Comparison of ENCODE assay signal across 14 cellular contexts in genomic region chr5:126938461-126938860, GRCh38.
DNase-seq lines count a peak whose midpoint lies in the region; ATAC-seq, FAIRE-seq and TF ChIP-seq lines count a peak whose summit lies in the region.
"Had no signal": no experiment of that assay in that cellular context is flagged by ENCODE, and none has a peak within 500 bp of the region (broad histone marks: within the 10 kb centered on the region; RNA-seq: fewer than 3 reads in every experiment).

No MANE protein-coding gene starts in this region.

- H3K9me3 ChIP-seq in left lung: no peaks in the 10 kb centered on the region
- H3K9me3 ChIP-seq: stomach had no signal

- ATAC-seq in left lung (peak; percentile 68), HG03039 (IDR thresholded peaks at IDR 0.05; ENCODE audit: unreplicated experiment) (no peak), GM19351 (IDR thresholded peaks at IDR 0.05; ENCODE audit: unreplicated experiment) (no peak)
- ATAC-seq: T-cell had no signal

- no peak for TF ChIP-seq CTCF in bronchial epithelial cell (IDR thresholded peaks at IDR 0.05; ENCODE audit: insufficient read depth, low read length, severe bottlenecking)
- no peak for TF ChIP-seq CTCF in left lung (IDR thresholded peaks at IDR 0.05)

- peaks cover 0 to 10% of the 10 kb centered on the region in 2 donors for H3K4me1 ChIP-seq in left lung
- H3K4me1 ChIP-seq: stomach had no signal

- H3K27ac ChIP-seq in left lung: peak overlapping the region in 1 of 2 donors; percentile 61
- H3K27ac ChIP-seq: stomach had no signal

- DNase-seq in AG08395 (ENCODE audit: low spot score) (peak; percentile 80), HS-5 (ENCODE audit: low read depth) (peak; percentile 69), bronchial epithelial cell (ENCODE audit: low read depth) (peak; percentile 86), left lung (no peak), NCI-H524 (lab: John Stamatoyannopoulos, UW) (no peak)
- no peak for DNase-seq in activated CD8-positive, alpha-beta memory T cell treated with anti-CD3 and anti-CD28 coated beads, Interleukin-2, amount 50 U/mL, for 4 hours
- DNase-seq: activated CD4-positive, alpha-beta T cell treated with anti-CD3 and anti-CD28 coated beads for 48 hours; CD4-positive, CD25-positive, alpha-beta regulatory T cell; retina; stomach; T-cell had no signal

- intact Hi-C loops in left lung (cut with DNase I): no loop called here

- FAIRE-seq in bronchial epithelial cell (lab: Jason Lieb, UNC): no peak
- FAIRE-seq: islet of Langerhans had no signal

- no peak overlapping the region for H3K4me3 ChIP-seq in bronchial epithelial cell (ENCODE audit: low read depth, low read length)
- H3K4me3 ChIP-seq in left lung: no peak overlapping the region
- H3K4me3 ChIP-seq: stomach had no signal

- no peaks in the 10 kb centered on the region for H3K27me3 ChIP-seq in bronchial epithelial cell (ENCODE audit: control insufficient read depth, insufficient read depth, low read length)
- H3K27me3 ChIP-seq in left lung: no peaks in the 10 kb centered on the region
- H3K27me3 ChIP-seq: stomach had no signal

- H3K36me3 ChIP-seq in bronchial epithelial cell (ENCODE audit: control insufficient read depth, insufficient read depth, low read length) (no peaks in the 10 kb centered on the region), left lung (no peaks in the 10 kb centered on the region)
- H3K36me3 ChIP-seq: stomach had no signal

Comparison
In these comparisons a context has a peak if more than half of its experiments do, and no peak if none do; other contexts are left out.
1. DNase-seq: peak in AG08395 (single experiment), HS-5 (single experiment) and bronchial epithelial cell (single experiment); none in left lung (0 of 2), NCI-H524 (0 of 2) and activated CD8-positive, alpha-beta memory T cell treated with anti-CD3 and anti-CD28 coated beads, Interleukin-2, amount 50 U/mL, for 4 hours (single experiment).